9 cellular contexts compared by ENCODE assay signal in the genomic region with DNA sequence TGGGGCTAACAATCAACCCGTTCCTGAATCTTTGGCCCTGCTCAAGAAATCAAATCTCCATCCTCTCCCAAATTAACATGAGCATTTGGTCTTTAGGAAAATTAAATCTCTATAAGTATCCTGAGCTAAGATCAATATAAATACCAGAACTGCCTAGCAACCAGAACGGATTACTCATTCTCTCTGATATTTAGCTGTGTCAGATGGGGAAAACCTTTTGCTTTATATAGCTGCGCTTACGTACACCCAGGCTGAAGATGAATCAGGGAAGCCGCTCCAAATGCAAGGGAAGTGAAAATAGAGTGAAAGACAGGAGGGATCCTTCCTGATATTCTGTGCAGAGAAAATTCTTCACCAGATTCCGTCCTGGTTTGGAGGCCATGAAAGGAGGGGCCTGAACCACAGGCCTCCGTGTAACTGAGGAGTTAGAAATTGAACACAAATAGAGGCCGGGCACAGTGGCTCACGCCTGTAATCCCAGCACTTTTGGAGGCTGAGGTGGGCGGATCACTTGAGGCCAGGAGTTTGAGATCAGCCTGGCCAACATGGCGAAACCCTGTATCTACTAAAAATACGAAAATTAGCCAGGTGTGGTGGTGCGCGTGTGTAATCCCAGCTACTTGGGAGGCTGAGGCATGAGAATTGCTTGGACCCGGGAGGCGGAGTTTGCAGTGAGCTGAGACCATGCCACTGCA. TPM values are rescaled to one million over a fixed set of nuclear protein-coding genes. Genes with fewer than 3 reads are reported as not detected.
DNase-seq lines count a peak whose midpoint lies in the region; ATAC-seq, FAIRE-seq and TF ChIP-seq lines count a peak whose summit lies in the region.
"Had no signal": no experiment of that assay in that cellular context is flagged by ENCODE, and none has a peak within 500 bp of the region (broad histone marks: within the 10 kb centered on the region; RNA-seq: fewer than 3 reads in every experiment).

No MANE protein-coding gene starts in this region.

- H3K56ac ChIP-seq in H1 (replicated peaks; ENCODE audit: insufficient read length, low read depth, low read length): no peak overlapping the region

- H2BK15ac ChIP-seq in H1 (ENCODE audit: low read length): no peak overlapping the region

- H3K4me3 ChIP-seq in AG04449 (ENCODE audit: low read depth, low read length): no peak overlapping the region
- H3K4me3 ChIP-seq in H1 (ENCODE audit: extremely low read depth in 1 of 4, insufficient read depth in 2 of 4, low read depth in 3 of 4, low read length in 4 of 4): no peak overlapping the region
- H3K4me3 ChIP-seq in MM.1S (ENCODE audit: low read length): no peak overlapping the region

- H2BK120ac ChIP-seq in H1 (replicated peaks; ENCODE audit: low read depth, low read length): no peak overlapping the region

- H2BK12ac ChIP-seq in H1 (ENCODE audit: low read depth, low read length): no peak overlapping the region

- TF ChIP-seq CTCF in AG04449 (IDR thresholded peaks at IDR 0.05; ENCODE audit: insufficient read depth, low read length, missing control alignments) (no peak), H1 (IDR thresholded peaks at IDR 0.05; ENCODE audit: control extremely low read depth in 1 of 3, insufficient read depth in 1 of 3, low read depth in 1 of 3, low read length in 3 of 3) (no peak), nephron (IDR thresholded peaks at IDR 0.05; ENCODE audit: unreplicated experiment in 3 of 3) (no peak), MM.1S (IDR thresholded peaks at IDR 0.05; ENCODE audit: low read length) (no peak), D721Med (IDR thresholded peaks at IDR 0.05; ENCODE audit: insufficient read depth, missing control alignments) (no peak)

- POLR2A ChIA-PET in AG04449 (lab: Yijun Ruan, JAX) (interaction anchor here (0.6 to 1.4 kb wide), 4 partner anchors 35 to 87 kb away, joined by 3 to 5 read pairs (median 4); a partner anchor contains a TSS), H1 (lab: Charles Lee; ENCODE audit: partially characterized antibody) (interaction anchor here (0.6 to 0.8 kb wide), 2 partner anchors 68 to 71 kb away, joined by 3 to 4 read pairs; no protein-coding TSS in a partner anchor)
- POLR2A ChIA-PET in activated CD4-positive, alpha-beta memory T cell treated with anti-CD3 and anti-CD28 coated beads, Interleukin-2, amount 10 ng/mL, durations not matched to agents 7 days and 5 days (lab: Charles Lee): interaction anchor here (1.0 to 1.1 kb wide), 2 partner anchors 27 to 31 kb away, joined by 3 to 5 read pairs; a partner anchor contains a TSS

- H3K9me3 Mint-ChIP-seq in nephron: no peaks in the 10 kb centered on the region
- H3K9me3 Mint-ChIP-seq in activated CD4-positive, alpha-beta memory T cell treated with anti-CD3 and anti-CD28 coated beads, Interleukin-2, amount 10 ng/mL, durations not matched to agents 7 days and 5 days: no peaks in the 10 kb centered on the region
- H3K9me3 Mint-ChIP-seq: activated B cell treated with CpG ODN at 0.5 μM for 24 hours had no signal

- H2BK20ac ChIP-seq in H1 (ENCODE audit: low read length): no peak overlapping the region

- H4K8ac ChIP-seq in H1 (ENCODE audit: extremely low read depth, insufficient read depth, low read length): 0 out of 2 replicates have a peak overlapping the region, but pooled peaks have one; percentile 20

- H3K4ac ChIP-seq in H1 (replicated peaks; ENCODE audit: insufficient read length, low read depth, low read length): no peak overlapping the region

- H4K20me1 ChIP-seq in H1 (replicated peaks in 1 of 2; ENCODE audit: control insufficient read depth in 1 of 2, insufficient read depth in 2 of 2, low read length in 2 of 2): no peaks in the 10 kb centered on the region
- no peaks in the 10 kb centered on the region for H4K20me1 ChIP-seq in MM.1S (ENCODE audit: insufficient read depth, low read length)

- H3K9me3 ChIP-seq in H1 (ENCODE audit: insufficient read depth in 2 of 2, low read depth in 1 of 2, low read length in 1 of 2): no peaks in the 10 kb centered on the region
- no peaks in the 10 kb centered on the region for H3K9me3 ChIP-seq in MM.1S (replicated peaks; ENCODE audit: insufficient read depth, low read length)

- H3K14ac ChIP-seq in H1 (ENCODE audit: insufficient read length): no peak overlapping the region

- H4K5ac ChIP-seq in H1 (ENCODE audit: insufficient read length, low read depth, low read length): no peak overlapping the region

- H3K9me2 ChIP-seq in MM.1S (replicated peaks; ENCODE audit: insufficient read depth, low read length): no peaks in the 10 kb centered on the region

- 83% methylated on average over 14 of the region's 16 CpGs; no CpG with 5 or more reads in 1 of the 2 experiments for WGBS in H1 (ENCODE audit: extremely low coverage in 1 of 2, insufficient coverage in 1 of 2, insufficient read length in 1 of 2, insufficient replicate concordance in 2 of 2, low coverage in 1 of 2, low lambda C conversion rate in 2 of 2, missing lambda C conversion rate in 1 of 2), 2 experiments

- no peak for TF ChIP-seq EP300 in H1 (IDR thresholded peaks at IDR 0.05; ENCODE audit: borderline replicate concordance in 1 of 2, low read depth in 2 of 2, low read length in 2 of 2)

- H3K79me2 ChIP-seq in H1 (ENCODE audit: control insufficient read depth in 1 of 2, insufficient read depth in 2 of 2, low read length in 2 of 2): no peaks in the 10 kb centered on the region
- H3K79me2 ChIP-seq in MM.1S (ENCODE audit: low read length): no peaks in the 10 kb centered on the region

- no peaks in the 10 kb centered on the region for H3K23me2 ChIP-seq in H1 (ENCODE audit: low read depth, low read length)

- CTCF ChIA-PET in AG04449 (lab: Yijun Ruan, JAX): interaction anchor here (0.8 to 10.3 kb wide), 13 partner anchors 12 to 320 kb away, joined by 3 to 86 read pairs (median 5); a partner anchor contains a TSS
- CTCF ChIA-PET in H1 (lab: Charles Lee; ENCODE audit: partially characterized antibody): interaction anchor here (0.6 to 7.3 kb wide), 10 partner anchors 16 to 258 kb away, joined by 3 to 67 read pairs (median 4); no protein-coding TSS in a partner anchor
- CTCF ChIA-PET in activated CD4-positive, alpha-beta memory T cell treated with anti-CD3 and anti-CD28 coated beads, Interleukin-2, amount 10 ng/mL, durations not matched to agents 7 days and 5 days (lab: Charles Lee): interaction anchor here (0.7 to 3.6 kb wide), 8 partner anchors 17 to 1171 kb away, joined by 3 to 13 read pairs (median 5); a partner anchor contains a TSS

- no peaks in the 10 kb centered on the region for H3K36me3 Mint-ChIP-seq in nephron (ENCODE audit: low read depth)
- no peaks in the 10 kb centered on the region for H3K36me3 Mint-ChIP-seq in activated CD4-positive, alpha-beta memory T cell treated with anti-CD3 and anti-CD28 coated beads, Interleukin-2, amount 10 ng/mL, durations not matched to agents 7 days and 5 days (ENCODE audit: low read depth)

- H3K27ac ChIP-seq in H1 (ENCODE audit: low read depth, low read length) (no peak overlapping the region), MM.1S (ENCODE audit: low read length) (no peak overlapping the region)

- no peaks in the 10 kb centered on the region for H3K27me3 ChIP-seq in H1 (replicated peaks in 1 of 4; ENCODE audit: control insufficient read depth in 3 of 4, extremely low read depth in 1 of 4, insufficient read depth in 3 of 4, low read length in 3 of 4)
- no peaks in the 10 kb centered on the region for H3K27me3 ChIP-seq in MM.1S (replicated peaks; ENCODE audit: insufficient read depth, low read length)

- H3K79me1 ChIP-seq in H1 (ENCODE audit: low read depth, low read length): no peaks in the 10 kb centered on the region

- H3K27ac Mint-ChIP-seq in nephron: peak overlapping the region; percentile 69 to 91 (median 84)
- no peak overlapping the region for H3K27ac Mint-ChIP-seq in activated CD4-positive, alpha-beta memory T cell treated with anti-CD3 and anti-CD28 coated beads, Interleukin-2, amount 10 ng/mL, durations not matched to agents 7 days and 5 days
- H3K27ac Mint-ChIP-seq: activated B cell treated with CpG ODN at 0.5 μM for 24 hours had no signal

- no peak for TF ChIP-seq POLR2A in H1 (IDR thresholded peaks at IDR 0.05; ENCODE audit: control extremely low read depth in 1 of 2, low read depth in 2 of 2, low read length in 2 of 2)

- peak overlapping the region in 1 of 3 experiments; percentile 8 for H3K4me3 Mint-ChIP-seq in nephron
- no peak overlapping the region for H3K4me3 Mint-ChIP-seq in activated CD4-positive, alpha-beta memory T cell treated with anti-CD3 and anti-CD28 coated beads, Interleukin-2, amount 10 ng/mL, durations not matched to agents 7 days and 5 days
- H3K4me3 Mint-ChIP-seq: activated B cell treated with CpG ODN at 0.5 μM for 24 hours had no signal

- H3K4me2 ChIP-seq in H1 (ENCODE audit: insufficient read depth in 1 of 2, low read depth in 2 of 2, low read length in 2 of 2): no peak overlapping the region
- H3K4me2 ChIP-seq in MM.1S (ENCODE audit: low read depth, low read length): no peak overlapping the region

- no peak overlapping the region for H2AK5ac ChIP-seq in H1 (ENCODE audit: low read depth, low read length)

- peak; percentile 74 for DNase-seq in AG04449 (ENCODE audit: low read depth, low spot score)
- peak; percentile 16 to 73 for DNase-seq in NOMO-1 (lab: John Stamatoyannopoulos, UW; ENCODE audit: unreplicated experiment in 2 of 2)
- no peak for DNase-seq in H1 (ENCODE audit: low read depth in 1 of 2, low spot score in 2 of 2)
- no peak for DNase-seq in MM.1S
- no peak for DNase-seq in D721Med (ENCODE audit: insufficient read length, low spot score)
- DNase-seq in activated CD4-positive, alpha-beta memory T cell treated with anti-CD3 and anti-CD28 coated beads, Interleukin-2, amount 10 ng/mL, durations not matched to agents 7 days and 5 days: no peak
- DNase-seq: activated B cell treated with CpG ODN at 0.5 μM for 24 hours had no signal

- H4K91ac ChIP-seq in H1 (replicated peaks; ENCODE audit: insufficient read length, low read length): no peak overlapping the region

- no peak overlapping the region for H3K18ac ChIP-seq in H1 (ENCODE audit: extremely low read depth, low read length)

- no peaks in the 10 kb centered on the region for H3K36me3 ChIP-seq in H1 (ENCODE audit: control insufficient read depth in 2 of 4, insufficient read depth in 4 of 4, low read length in 3 of 4)
- H3K36me3 ChIP-seq in MM.1S (replicated peaks; ENCODE audit: insufficient read depth, low read length): no peaks in the 10 kb centered on the region

- H3K27me3 Mint-ChIP-seq in nephron (ENCODE audit: low read depth): peaks cover 6% of the 10 kb centered on the region
- peaks cover 14% of the 10 kb centered on the region for H3K27me3 Mint-ChIP-seq in activated CD4-positive, alpha-beta memory T cell treated with anti-CD3 and anti-CD28 coated beads, Interleukin-2, amount 10 ng/mL, durations not matched to agents 7 days and 5 days

- 0 out of 2 replicates have a peak overlapping the region, but pooled peaks have one; percentile 1 for H2AFZ ChIP-seq in H1 (ENCODE audit: low read length)
- H2AFZ ChIP-seq in MM.1S (ENCODE audit: low read length): no peak overlapping the region

- TF ChIP-seq RAD21 in H1 (IDR thresholded peaks at IDR 0.05 in 1 of 2, conservative IDR thresholded peaks at IDR 0.05 in 1 of 2; ENCODE audit: low read depth in 2 of 2, low read length in 2 of 2): no peak

- peaks cover 9% of the 10 kb centered on the region for H3F3A ChIP-seq in MM.1S (ENCODE audit: insufficient read depth, low read length)

- H3K4me1 ChIP-seq in H1 (replicated peaks in 1 of 4; ENCODE audit: control insufficient read depth in 3 of 4, insufficient read depth in 4 of 4, low read length in 3 of 4): no peaks in the 10 kb centered on the region
- peaks cover 4% of the 10 kb centered on the region for H3K4me1 ChIP-seq in MM.1S (ENCODE audit: low read length)

- H3K9ac ChIP-seq in H1 (replicated peaks in 1 of 4; ENCODE audit: extremely low read depth in 1 of 4, low read depth in 3 of 4, low read length in 3 of 4): no peak overlapping the region
- H3K9ac ChIP-seq in MM.1S (ENCODE audit: low read length): no peak overlapping the region

- no peak for ATAC-seq in HG03108 (IDR thresholded peaks at IDR 0.05; ENCODE audit: unreplicated experiment)

- H3K4me1 Mint-ChIP-seq in nephron: peaks cover 48% of the 10 kb centered on the region
- H3K4me1 Mint-ChIP-seq in activated CD4-positive, alpha-beta memory T cell treated with anti-CD3 and anti-CD28 coated beads, Interleukin-2, amount 10 ng/mL, durations not matched to agents 7 days and 5 days: peaks cover 18% of the 10 kb centered on the region

- H2BK5ac ChIP-seq in H1 (ENCODE audit: low read depth, low read length): no peak overlapping the region

- H3K23ac ChIP-seq in H1 (ENCODE audit: insufficient read length): no peak overlapping the region

- FAIRE-seq in H1 (lab: Jason Lieb, UNC) (no peak), D721Med (lab: Jason Lieb, UNC) (no peak)

RNA-seq across cellular contexts. Expression of a gene that starts 23.4 kb away (rescaled TPM):
- 101 and 102 TPM in 2 replicates for total RNA-seq in H1 (2021; fragmentation: NEBNext Ultra II Directional; extraction: Animal tissue kit (Norgen Biotek cat#: 25700))
- 44.2 and 51.8 TPM in 2 replicates for polyA plus RNA-seq in H1 (2011; rRNA removed)
- polyA plus RNA-seq in H1 (2011; cell fraction: cytosol; rRNA removed): 58.1 TPM
- polyA plus RNA-seq in H1 (2011; cell fraction: nucleus; rRNA removed): 45.2 TPM
- 58.4 to 70.9 TPM (median 63.2 TPM) in 4 replicates for polyA plus RNA-seq in H1 (2012, experiment 1 of 2)
- polyA plus RNA-seq in H1 (2012, experiment 2 of 2): 69.4 TPM
- 96.2 TPM for polyA plus RNA-seq in H1 (2013, experiment 1 of 2)
- 83.9 TPM for polyA plus RNA-seq in H1 (2013, experiment 2 of 2)
- polyA minus RNA-seq in H1 (2011; rRNA and poly(A)+ RNA removed): 40.6 and 44.1 TPM in 2 replicates
- 20.0 TPM for polyA minus RNA-seq in H1 (2011; cell fraction: cytosol; rRNA and poly(A)+ RNA removed)
- polyA minus RNA-seq in H1 (2011; cell fraction: nucleus; rRNA and poly(A)+ RNA removed): 41.5 TPM
- total RNA-seq in activated CD4-positive, alpha-beta memory T cell treated with anti-CD3 and anti-CD28 coated beads, Interleukin-2, amount 10 ng/mL, durations not matched to agents 7 days and 5 days: 100 to 1,000 TPM; 130 to 132 TPM

RNA-seq across cellular contexts. Expression of a gene that starts 27.5 kb away (rescaled TPM):
- 54.8 and 64.3 TPM in 2 replicates for total RNA-seq in H1 (2021; fragmentation: NEBNext Ultra II Directional; extraction: Animal tissue kit (Norgen Biotek cat#: 25700))
- polyA plus RNA-seq in H1 (2011; rRNA removed): 69.9 and 147 TPM in 2 replicates
- polyA plus RNA-seq in H1 (2011; cell fraction: cytosol; rRNA removed): 40.8 TPM
- 381 TPM for polyA plus RNA-seq in H1 (2011; cell fraction: nucleus; rRNA removed)
- polyA plus RNA-seq in H1 (2012, experiment 1 of 2): 65.6 to 77.5 TPM (median 73.0 TPM) in 4 replicates
- 62.7 TPM for polyA plus RNA-seq in H1 (2012, experiment 2 of 2)
- polyA plus RNA-seq in H1 (2013, experiment 1 of 2): 65.9 TPM
- polyA plus RNA-seq in H1 (2013, experiment 2 of 2): 65.6 TPM
- polyA minus RNA-seq in H1 (2011; rRNA and poly(A)+ RNA removed): 42.3 and 63.6 TPM in 2 replicates
- 61.0 TPM for polyA minus RNA-seq in H1 (2011; cell fraction: cytosol; rRNA and poly(A)+ RNA removed)
- polyA minus RNA-seq in H1 (2011; cell fraction: nucleus; rRNA and poly(A)+ RNA removed): 89.8 TPM
- 10 to 100 TPM; 76.4 to 81.9 TPM for total RNA-seq in activated CD4-positive, alpha-beta memory T cell treated with anti-CD3 and anti-CD28 coated beads, Interleukin-2, amount 10 ng/mL, durations not matched to agents 7 days and 5 days

Comparison
In these comparisons a context has a peak if more than half of its experiments do, and no peak if none do; other contexts are left out.
1. DNase-seq: peak in AG04449 (single experiment) and NOMO-1 (2 of 2); none in H1 (0 of 2), MM.1S (single experiment), D721Med (single experiment) and activated CD4-positive, alpha-beta memory T cell treated with anti-CD3 and anti-CD28 coated beads, Interleukin-2, amount 10 ng/mL, durations not matched to agents 7 days and 5 days (single experiment).